13 cellular contexts compared by ENCODE assay signal in genomic region chr3:183032904-183033555, GRCh38. TPM values are rescaled to one million over a fixed set of nuclear protein-coding genes. Genes with fewer than 3 reads are reported as not detected.
A peak's percentile ranks its signal among the peaks of the same experiment; 100 is the strongest.
DNase-seq lines count a peak whose midpoint lies in the region; ATAC-seq, FAIRE-seq and TF ChIP-seq lines count a peak whose summit lies in the region.
"Had no signal": no experiment of that assay in that cellular context is flagged by ENCODE, and none has a peak within 500 bp of the region (broad histone marks: within the 10 kb centered on the region; RNA-seq: fewer than 3 reads in every experiment).

No MANE protein-coding gene starts in this region.

- H3K4me1 ChIP-seq in mesenchymal stem cell (ENCODE audit: control insufficient read depth, insufficient read depth, low read depth, low read length) (peaks cover 5% of the 10 kb centered on the region), thyroid gland (no peaks in the 10 kb centered on the region)
- H3K4me1 ChIP-seq: BLaER1 had no signal

- intact Hi-C loops in thyroid gland (cut with DNase I) = no loop called here

- H2BK120ac ChIP-seq in mesenchymal stem cell (ENCODE audit: low read depth, low read length) = no peak overlapping the region

- no peak for ATAC-seq in activated naive CD4-positive, alpha-beta T cell treated with anti-CD3 and anti-CD28 coated beads, Interleukin-2, amount 50 U/mL, for 72 hours
- no peak for ATAC-seq in stimulated activated naive CD8-positive, alpha-beta T cell treated with anti-CD3 and anti-CD28 coated beads, Interleukin-15, amount 100 ng/mL, for 72 hours

- WGBS in mesenchymal stem cell = 97% methylated on average over 6 of the region's 6 CpGs
- WGBS in thyroid gland, 2 donors = 95 to 97% methylated on average over 6 of the region's 6 CpGs

- no peak overlapping the region for H3K14ac ChIP-seq in mesenchymal stem cell (ENCODE audit: low read length in 2 of 2)

- peaks cover 2% of the 10 kb centered on the region for H3K79me1 ChIP-seq in mesenchymal stem cell (replicated peaks; ENCODE audit: low read length, poor library complexity, severe bottlenecking)

- no peak overlapping the region for H3K23ac ChIP-seq in mesenchymal stem cell (ENCODE audit: low read length in 2 of 2)

- peak overlapping the region; percentile 33 for H3K27ac Mint-ChIP-seq in activated naive CD4-positive, alpha-beta T cell treated with anti-CD3 and anti-CD28 coated beads, Interleukin-2, amount 50 U/mL, for 24 hours
- no peak overlapping the region for H3K27ac Mint-ChIP-seq in activated naive CD4-positive, alpha-beta T cell treated with anti-CD3 and anti-CD28 coated beads, Interleukin-2, amount 50 U/mL, for 72 hours
- H3K27ac Mint-ChIP-seq in chondrocyte (ENCODE audit: unreplicated experiment) = peak overlapping the region; percentile 88
- H3K27ac Mint-ChIP-seq in stimulated activated naive CD8-positive, alpha-beta T cell treated with anti-CD3 and anti-CD28 coated beads, Interleukin-15, amount 100 ng/mL, for 72 hours = peak overlapping the region in 1 of 2 donors; percentile 94

- no peak overlapping the region for H3K4me3 Mint-ChIP-seq in activated naive CD4-positive, alpha-beta T cell treated with anti-CD3 and anti-CD28 coated beads, Interleukin-2, amount 50 U/mL, for 24 hours
- no peak overlapping the region for H3K4me3 Mint-ChIP-seq in chondrocyte (ENCODE audit: unreplicated experiment)
- H3K4me3 Mint-ChIP-seq in stimulated activated naive CD8-positive, alpha-beta T cell treated with anti-CD3 and anti-CD28 coated beads, Interleukin-15, amount 100 ng/mL, for 72 hours = no peak overlapping the region
- H3K4me3 Mint-ChIP-seq: CD4-positive, CD25-positive, alpha-beta regulatory T cell had no signal

- H2AK5ac ChIP-seq in mesenchymal stem cell (ENCODE audit: low read length, severe bottlenecking) = peak overlapping the region; percentile 76

- no peak overlapping the region for H3K4me2 ChIP-seq in mesenchymal stem cell (ENCODE audit: low read length, poor library complexity, severe bottlenecking)
- H3K4me2 ChIP-seq: BLaER1 had no signal

- H3K9me3 Mint-ChIP-seq in activated naive CD4-positive, alpha-beta T cell treated with anti-CD3 and anti-CD28 coated beads, Interleukin-2, amount 50 U/mL, for 24 hours = no peaks in the 10 kb centered on the region
- no peaks in the 10 kb centered on the region for H3K9me3 Mint-ChIP-seq in activated naive CD4-positive, alpha-beta T cell treated with anti-CD3 and anti-CD28 coated beads, Interleukin-2, amount 50 U/mL, for 72 hours
- peaks cover 11% of the 10 kb centered on the region for H3K9me3 Mint-ChIP-seq in chondrocyte (ENCODE audit: low read depth)
- H3K9me3 Mint-ChIP-seq in stimulated activated naive CD8-positive, alpha-beta T cell treated with anti-CD3 and anti-CD28 coated beads, Interleukin-15, amount 100 ng/mL, for 72 hours = no peaks in the 10 kb centered on the region
- H3K9me3 Mint-ChIP-seq: CD4-positive, CD25-positive, alpha-beta regulatory T cell had no signal

- FAIRE-seq in RCC 7860 (lab: Jason Lieb, UNC) = no peak
- FAIRE-seq: H1 had no signal

- H3K27ac ChIP-seq in mesenchymal stem cell (ENCODE audit: low read length, poor library complexity, severe bottlenecking) (no peak overlapping the region), thyroid gland (no peak overlapping the region)
- H3K27ac ChIP-seq: BLaER1 had no signal

- H4K91ac ChIP-seq in mesenchymal stem cell (ENCODE audit: low read length) = no peak overlapping the region

- H2AFZ ChIP-seq in mesenchymal stem cell (ENCODE audit: low read depth, low read length) = no peak overlapping the region

- H3K4me3 ChIP-seq in mesenchymal stem cell (ENCODE audit: insufficient read depth in 1 of 2, low read depth in 1 of 2, low read length in 2 of 2) (no peak overlapping the region), thyroid gland (replicated peaks in 1 of 3) (no peak overlapping the region)
- H3K4me3 ChIP-seq: BLaER1 had no signal

- H3K9me3 ChIP-seq in mesenchymal stem cell (ENCODE audit: control insufficient read depth, low read length) (peaks cover 6% of the 10 kb centered on the region), thyroid gland (no peaks in the 10 kb centered on the region)

- H3K4me1 Mint-ChIP-seq in activated naive CD4-positive, alpha-beta T cell treated with anti-CD3 and anti-CD28 coated beads, Interleukin-2, amount 50 U/mL, for 24 hours = no peaks in the 10 kb centered on the region
- peaks cover 39% of the 10 kb centered on the region for H3K4me1 Mint-ChIP-seq in chondrocyte (ENCODE audit: low read depth)
- H3K4me1 Mint-ChIP-seq in stimulated activated naive CD8-positive, alpha-beta T cell treated with anti-CD3 and anti-CD28 coated beads, Interleukin-15, amount 100 ng/mL, for 72 hours = no peaks in the 10 kb centered on the region
- H3K4me1 Mint-ChIP-seq: CD4-positive, CD25-positive, alpha-beta regulatory T cell had no signal

- H3K36me3 ChIP-seq in mesenchymal stem cell (ENCODE audit: control insufficient read depth in 1 of 2, insufficient read depth in 2 of 2, low read depth in 1 of 2, low read length in 2 of 2) = peaks cover 4 to 62% of the 10 kb centered on the region in 2 experiments
- H3K36me3 ChIP-seq in thyroid gland = peaks cover 17 to 32% of the 10 kb centered on the region in 2 donors

- no peak overlapping the region for H2BK5ac ChIP-seq in mesenchymal stem cell (ENCODE audit: low read depth, low read length, poor library complexity, severe bottlenecking)

- H3K4ac ChIP-seq in mesenchymal stem cell (ENCODE audit: low read depth in 1 of 2, low read length in 2 of 2) = no peak overlapping the region

- peaks cover 33% of the 10 kb centered on the region for H3K36me3 Mint-ChIP-seq in activated naive CD4-positive, alpha-beta T cell treated with anti-CD3 and anti-CD28 coated beads, Interleukin-2, amount 50 U/mL, for 24 hours
- H3K36me3 Mint-ChIP-seq in activated naive CD4-positive, alpha-beta T cell treated with anti-CD3 and anti-CD28 coated beads, Interleukin-2, amount 50 U/mL, for 72 hours = peaks cover 21 to 32% of the 10 kb centered on the region in 2 donors
- H3K36me3 Mint-ChIP-seq in chondrocyte (ENCODE audit: low read depth) = peaks cover 40% of the 10 kb centered on the region

- no peak for TF ChIP-seq POLR2A in thyroid gland (IDR thresholded peaks at IDR 0.05)

- no peak overlapping the region for H2BK15ac ChIP-seq in mesenchymal stem cell (ENCODE audit: low read depth, poor library complexity, severe bottlenecking)

- no peaks in the 10 kb centered on the region for H3K27me3 Mint-ChIP-seq in activated naive CD4-positive, alpha-beta T cell treated with anti-CD3 and anti-CD28 coated beads, Interleukin-2, amount 50 U/mL, for 24 hours
- H3K27me3 Mint-ChIP-seq in chondrocyte (ENCODE audit: low read depth) = no peaks in the 10 kb centered on the region
- no peaks in the 10 kb centered on the region for H3K27me3 Mint-ChIP-seq in stimulated activated naive CD8-positive, alpha-beta T cell treated with anti-CD3 and anti-CD28 coated beads, Interleukin-15, amount 100 ng/mL, for 72 hours
- H3K27me3 Mint-ChIP-seq: CD4-positive, CD25-positive, alpha-beta regulatory T cell had no signal

- no peak for DNase-seq in activated naive CD4-positive, alpha-beta T cell treated with anti-CD3 and anti-CD28 coated beads, Interleukin-2, amount 50 U/mL, for 72 hours (ENCODE audit: low spot score in 2 of 2)
- no peak for DNase-seq in chondrocyte (ENCODE audit: low spot score)
- no peak for DNase-seq in mesenchymal stem cell
- DNase-seq in thyroid gland = no peak
- DNase-seq in RCC 7860 (ENCODE audit: low spot score) = no peak
- no peak for DNase-seq in stimulated activated naive CD8-positive, alpha-beta T cell treated with anti-CD3 and anti-CD28 coated beads, Interleukin-15, amount 100 ng/mL, for 72 hours
- DNase-seq: 8988T; AML-193; CD4-positive, CD25-positive, alpha-beta regulatory T cell; DMS 273 treated with DMSO at 0.1 percent for 48 hours had no signal

- no peak overlapping the region for H3K9ac ChIP-seq in mesenchymal stem cell (ENCODE audit: low read length)
- H3K9ac ChIP-seq: BLaER1 had no signal

- no peak for TF ChIP-seq CTCF in chondrocyte (IDR thresholded peaks at IDR 0.05)
- no peak for TF ChIP-seq CTCF in thyroid gland (IDR thresholded peaks at IDR 0.05)

- no peak overlapping the region for H4K8ac ChIP-seq in mesenchymal stem cell (ENCODE audit: low read length)

- no peak overlapping the region for H2BK12ac ChIP-seq in mesenchymal stem cell (ENCODE audit: low read length in 2 of 2)

- no peak overlapping the region for H3K18ac ChIP-seq in mesenchymal stem cell (ENCODE audit: low read depth in 1 of 2, low read length in 2 of 2)

- H3K27me3 ChIP-seq in mesenchymal stem cell (ENCODE audit: control insufficient read depth in 1 of 2, insufficient read depth in 1 of 2, low read length in 2 of 2) (no peaks in the 10 kb centered on the region), thyroid gland (no peaks in the 10 kb centered on the region)
- H3K27me3 ChIP-seq: BLaER1 had no signal

RNA-seq across cellular contexts. Expression of gene DCUN1D1, which starts 52.7 kb away (rescaled TPM):
- 10 to 100 TPM; 30.6 to 50.2 TPM for total RNA-seq in activated naive CD4-positive, alpha-beta T cell treated with anti-CD3 and anti-CD28 coated beads, Interleukin-2, amount 50 U/mL, for 72 hours
- 48.1 to 53.5 TPM (median 52.6 TPM) in 3 replicates for total RNA-seq in chondrocyte
- 38.5 TPM for polyA plus RNA-seq in mesenchymal stem cell (2013, experiment 1 of 2)
- polyA plus RNA-seq in mesenchymal stem cell (2013, experiment 2 of 2) = 42.5 TPM
- 10 to 100 TPM; 33.6 to 52.8 (median 35.0) TPM for total RNA-seq in thyroid gland

Comparison
In these comparisons a context has a peak if more than half of its experiments do, and no peak if none do; other contexts are left out.
1. H3K27ac Mint-ChIP-seq: peak in activated naive CD4-positive, alpha-beta T cell treated with anti-CD3 and anti-CD28 coated beads, Interleukin-2, amount 50 U/mL, for 24 hours (single experiment) and chondrocyte (single experiment); none in activated naive CD4-positive, alpha-beta T cell treated with anti-CD3 and anti-CD28 coated beads, Interleukin-2, amount 50 U/mL, for 72 hours (0 of 2).